In the genomic region with DNA sequence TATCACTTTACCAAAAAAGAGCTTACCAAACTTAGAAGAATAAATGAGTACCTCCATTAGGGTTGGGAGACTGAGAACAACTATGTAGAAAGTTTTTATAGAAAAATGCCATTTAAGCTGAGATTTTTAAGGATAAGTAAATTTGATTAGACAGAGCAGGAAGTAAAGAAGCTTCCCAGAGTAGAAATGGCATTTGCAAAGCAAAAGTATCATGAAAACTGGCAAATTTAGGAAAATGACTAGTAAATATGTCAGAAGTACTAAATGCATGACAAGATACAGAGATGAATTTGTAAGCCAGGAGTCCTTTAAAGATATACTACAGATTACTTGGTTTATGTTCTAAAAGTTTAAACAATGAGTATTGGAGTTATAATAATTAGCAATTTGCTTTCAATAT, we compare ENCODE assay signal across 9 cellular contexts.
"Had no signal": no experiment of that assay in that cellular context is flagged by ENCODE, and none has a peak within 500 bp of the region (broad histone marks: within the 10 kb centered on the region; RNA-seq: fewer than 3 reads in every experiment).

No MANE protein-coding gene starts in this region.

- H3K4me1 ChIP-seq: HAP-1 had no signal

- H3K27ac ChIP-seq: GM23248 had no signal

- H2AFZ ChIP-seq: GM23248, GM23338 had no signal

- H3K9ac ChIP-seq: GM23248 had no signal

- H3K4me2 ChIP-seq: GM23338 had no signal

- ATAC-seq: GM23338, HCT116 had no signal

- H3K9me3 ChIP-seq: HAP-1 had no signal

- DNase-seq: GM23248, GOT3, H7, H9, HCEC 1CT, HFFc6 had no signal

- H3K36me3 ChIP-seq: HAP-1 had no signal

- H3K4me3 ChIP-seq: GM23248, GM23338, HAP-1 had no signal
